9 cellular contexts compared by ENCODE assay signal in the genomic region with DNA sequence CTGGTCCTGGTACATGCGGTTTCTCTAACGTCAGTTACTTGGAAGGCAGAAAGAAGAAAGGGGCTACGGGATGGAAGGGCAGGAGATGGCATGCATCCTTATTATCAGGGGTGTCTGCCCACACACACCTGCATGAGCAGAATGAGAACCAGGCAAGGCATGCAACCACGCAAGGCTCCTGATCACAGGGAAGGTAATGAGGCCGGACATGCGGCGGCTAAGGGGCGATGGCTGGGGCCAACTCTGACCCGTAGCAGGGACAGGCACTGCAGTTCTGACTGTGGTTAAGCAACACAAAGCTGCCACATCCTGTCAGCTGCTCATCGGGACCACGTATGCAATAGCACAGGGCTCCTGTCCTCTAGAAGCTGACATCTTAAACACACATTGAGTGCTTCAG.
DNase-seq lines count a peak whose midpoint lies in the region; ATAC-seq, FAIRE-seq and TF ChIP-seq lines count a peak whose summit lies in the region.
"Had no signal": no experiment of that assay in that cellular context is flagged by ENCODE, and none has a peak within 500 bp of the region (broad histone marks: within the 10 kb centered on the region; RNA-seq: fewer than 3 reads in every experiment).

No MANE protein-coding gene starts in this region.

- no peak for TF ChIP-seq POLR2A in GM18505 (IDR thresholded peaks at IDR 0.05; ENCODE audit: borderline replicate concordance, extremely low read depth, insufficient read depth, insufficient read length)

- peak in 3 of 5 experiments; percentile 24 to 87 (median 56) for DNase-seq in T-helper 2 cell
- DNase-seq in effector memory CD8-positive, alpha-beta T cell = peak; percentile 39 to 50 (median 49)
- DNase-seq in ACHN = no peak
- DNase-seq in globus pallidus (ENCODE audit: low spot score) = no peak
- no peak for DNase-seq in urothelium cell line (ENCODE audit: low spot score)

- ATAC-seq in GM18505 (IDR thresholded peaks at IDR 0.05; ENCODE audit: unreplicated experiment) (peak; percentile 62), HG02970 (IDR thresholded peaks at IDR 0.05; ENCODE audit: low FRiP score, unreplicated experiment) (peak; percentile 58)
- peak; percentile 90 for ATAC-seq in effector memory CD8-positive, alpha-beta T cell (replicated peaks)

- H3K4me1 Mint-ChIP-seq in effector memory CD8-positive, alpha-beta T cell (ENCODE audit: low read depth in 2 of 2) = peaks cover 35 to 68% of the 10 kb centered on the region in 2 donors
- H3K4me1 Mint-ChIP-seq in stimulated activated naive CD8-positive, alpha-beta T cell treated with anti-CD3 and anti-CD28 coated beads, Interleukin-15, Interleukin-2, amounts not matched to agents 100 ng/mL and 50 ng/mL, for 24 hours (ENCODE audit: low read depth) = peaks cover 48% of the 10 kb centered on the region

- peak overlapping the region; percentile 62 to 68 for H3K4me3 Mint-ChIP-seq in effector memory CD8-positive, alpha-beta T cell
- peak overlapping the region; percentile 23 for H3K4me3 Mint-ChIP-seq in stimulated activated naive CD8-positive, alpha-beta T cell treated with anti-CD3 and anti-CD28 coated beads, Interleukin-15, Interleukin-2, amounts not matched to agents 100 ng/mL and 50 ng/mL, for 24 hours

- no peaks in the 10 kb centered on the region for H3K27me3 Mint-ChIP-seq in effector memory CD8-positive, alpha-beta T cell
- H3K27me3 Mint-ChIP-seq in stimulated activated naive CD8-positive, alpha-beta T cell treated with anti-CD3 and anti-CD28 coated beads, Interleukin-15, Interleukin-2, amounts not matched to agents 100 ng/mL and 50 ng/mL, for 24 hours = no peaks in the 10 kb centered on the region

- in situ Hi-C loops in ACHN (cut with HindIII; ENCODE audit: low pct_ligation_motif_present, low pct_unique_long_range_greater_than_20kb, low sequenced_read_pairs) = no loop called here

- peaks cover 0 to 1% of the 10 kb centered on the region in 2 donors for H3K9me3 Mint-ChIP-seq in effector memory CD8-positive, alpha-beta T cell
- no peaks in the 10 kb centered on the region for H3K9me3 Mint-ChIP-seq in stimulated activated naive CD8-positive, alpha-beta T cell treated with anti-CD3 and anti-CD28 coated beads, Interleukin-15, Interleukin-2, amounts not matched to agents 100 ng/mL and 50 ng/mL, for 24 hours

- peaks cover 26% of the 10 kb centered on the region for H3K36me3 Mint-ChIP-seq in effector memory CD8-positive, alpha-beta T cell (ENCODE audit: insufficient read depth)
- H3K36me3 Mint-ChIP-seq in stimulated activated naive CD8-positive, alpha-beta T cell treated with anti-CD3 and anti-CD28 coated beads, Interleukin-15, Interleukin-2, amounts not matched to agents 100 ng/mL and 50 ng/mL, for 24 hours (ENCODE audit: low read depth) = peaks cover 59% of the 10 kb centered on the region

- no peak for FAIRE-seq in urothelium cell line (lab: Jason Lieb, UNC)
- FAIRE-seq: endothelial cell of umbilical vein had no signal

- peak overlapping the region; percentile 78 to 87 for H3K27ac Mint-ChIP-seq in effector memory CD8-positive, alpha-beta T cell
- H3K27ac Mint-ChIP-seq in stimulated activated naive CD8-positive, alpha-beta T cell treated with anti-CD3 and anti-CD28 coated beads, Interleukin-15, Interleukin-2, amounts not matched to agents 100 ng/mL and 50 ng/mL, for 24 hours = peak overlapping the region; percentile 90

Comparison
In these comparisons a context has a peak if more than half of its experiments do, and no peak if none do; other contexts are left out.
1. DNase-seq: peak in T-helper 2 cell (3 of 5) and effector memory CD8-positive, alpha-beta T cell (3 of 3); none in ACHN (single experiment), globus pallidus (single experiment) and urothelium cell line (single experiment).
2. Peak in every context shown above with its lines, with median percentiles within 50 percentile points of each other: ATAC-seq.